ENCODE assay signal across 17 cellular contexts in the genomic region with DNA sequence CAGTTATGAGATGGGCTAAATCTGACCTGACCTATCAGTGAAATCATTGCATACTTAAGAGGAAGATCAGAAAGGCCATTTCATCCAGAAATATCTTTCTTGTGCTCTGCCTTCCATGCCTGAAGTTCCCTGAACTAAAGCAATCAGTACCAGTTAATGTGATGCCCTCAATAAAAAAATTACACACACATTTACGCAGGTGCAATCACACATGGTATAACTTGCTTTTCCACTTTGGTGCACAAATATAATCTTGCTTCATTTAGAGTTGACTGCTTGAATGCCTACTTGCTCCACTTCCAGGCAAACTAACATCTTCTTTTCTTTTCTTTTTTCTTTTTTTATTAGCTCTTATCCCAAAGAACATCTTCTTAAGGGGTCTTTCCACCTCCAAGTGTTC. TPM values are rescaled to one million over a fixed set of nuclear protein-coding genes. Genes with fewer than 3 reads are reported as not detected.
DNase-seq lines count a peak whose midpoint lies in the region; FAIRE-seq and TF ChIP-seq lines count a peak whose summit lies in the region.
"Had no signal": no experiment of that assay in that cellular context is flagged by ENCODE, and none has a peak within 500 bp of the region (broad histone marks: within the 10 kb centered on the region; RNA-seq: fewer than 3 reads in every experiment).

No MANE protein-coding gene starts in this region.

- no peak for FAIRE-seq in small intestine (lab: Jason Lieb, UNC)
- FAIRE-seq: G401.6, GM12891, H54 had no signal

- no peak for TF ChIP-seq POLR2A in breast epithelium (IDR thresholded peaks at IDR 0.05)

- 3 to 67% (median 14%) methylated on average over 1 of the region's 1 CpG for WGBS in small intestine, 3 donors

- H3K27ac ChIP-seq in small intestine (ENCODE audit: low read depth in 1 of 2, low read length in 1 of 2) (no peak overlapping the region), breast epithelium (no peak overlapping the region)
- H3K27ac ChIP-seq: BLaER1, HL-60 had no signal

- intact Hi-C loops in breast epithelium (cut with DNase I; ENCODE audit: low total_unique reads): no loop called here

- no peaks in the 10 kb centered on the region for H3K9me3 ChIP-seq in small intestine (ENCODE audit: control insufficient read depth, low read depth)
- no peaks in the 10 kb centered on the region for H3K9me3 ChIP-seq in breast epithelium

- H3K27me3 ChIP-seq in small intestine (ENCODE audit: control insufficient read depth in 2 of 2, insufficient read depth in 2 of 2, low read length in 2 of 2) (peaks cover 0 to 3% of the 10 kb centered on the region in 2 donors), breast epithelium (no peaks in the 10 kb centered on the region)
- H3K27me3 ChIP-seq: BLaER1 had no signal

- DNase-seq in NCI-H510A treated with DMSO at 0.1 percent for 48 hours (lab: John Stamatoyannopoulos, UW) (peak; percentile 1), NCI-H510A (lab: John Stamatoyannopoulos, UW) (no peak), LNCaP clone FGC (ENCODE audit: low read depth) (peak; percentile 89), epithelial cell of esophagus (ENCODE audit: low read depth) (peak; percentile 50), small intestine (peak; percentile 45), iPS-NIHi7 (ENCODE audit: extremely low spot score) (no peak), breast epithelium (ENCODE audit: low spot score in 2 of 2) (no peak)
- DNase-seq: 8988T; Calu3; CD8-positive, alpha-beta T cell; HCEC 1CT had no signal

- H3K36me3 ChIP-seq in small intestine (ENCODE audit: control insufficient read depth in 2 of 2, insufficient read depth in 2 of 2, low read length in 2 of 2) (no peaks in the 10 kb centered on the region), breast epithelium (no peaks in the 10 kb centered on the region)
- H3K36me3 ChIP-seq: BLaER1 had no signal

- H3K4me3 ChIP-seq in LNCaP clone FGC (ENCODE audit: low read depth, low read length): no peak overlapping the region
- H3K4me3 ChIP-seq in epithelial cell of esophagus (ENCODE audit: low read length): no peak overlapping the region
- H3K4me3 ChIP-seq in small intestine (ENCODE audit: low read depth in 1 of 2, low read length in 2 of 2): no peak overlapping the region
- H3K4me3 ChIP-seq in breast epithelium: no peak overlapping the region
- H3K4me3 ChIP-seq: BLaER1, GM23338 had no signal

- H3K4me1 ChIP-seq in small intestine (ENCODE audit: control insufficient read depth in 2 of 2, insufficient read depth in 1 of 2, low read depth in 1 of 2, low read length in 1 of 2) (no peaks in the 10 kb centered on the region), breast epithelium (no peaks in the 10 kb centered on the region)
- H3K4me1 ChIP-seq: BLaER1 had no signal

- TF ChIP-seq CTCF in LNCaP clone FGC (IDR thresholded peaks at IDR 0.05; ENCODE audit: control insufficient read depth, extremely low read depth, insufficient read depth) (no peak), epithelial cell of esophagus (IDR thresholded peaks at IDR 0.05; ENCODE audit: insufficient read depth, low read depth, low read length, missing control alignments) (no peak), breast epithelium (IDR thresholded peaks at IDR 0.05) (no peak)

RNA-seq across cellular contexts. Expression of gene KIF5B, which starts 58.3 kb away (rescaled TPM):
- polyA plus RNA-seq in small intestine: 10 to 100 TPM; 49.4 to 66.4 (median 52.6) TPM
- 100 to 1,000 TPM; 104 to 115 (median 108) TPM for total RNA-seq in breast epithelium

Comparison
In these comparisons a context has a peak if more than half of its experiments do, and no peak if none do; other contexts are left out.
1. DNase-seq: peak in NCI-H510A treated with DMSO at 0.1 percent for 48 hours (single experiment), LNCaP clone FGC (single experiment), epithelial cell of esophagus (single experiment) and small intestine (single experiment); none in NCI-H510A (single experiment), iPS-NIHi7 (single experiment) and breast epithelium (0 of 2).